Comparison of ENCODE assay signal across 24 cellular contexts in the genomic region with DNA sequence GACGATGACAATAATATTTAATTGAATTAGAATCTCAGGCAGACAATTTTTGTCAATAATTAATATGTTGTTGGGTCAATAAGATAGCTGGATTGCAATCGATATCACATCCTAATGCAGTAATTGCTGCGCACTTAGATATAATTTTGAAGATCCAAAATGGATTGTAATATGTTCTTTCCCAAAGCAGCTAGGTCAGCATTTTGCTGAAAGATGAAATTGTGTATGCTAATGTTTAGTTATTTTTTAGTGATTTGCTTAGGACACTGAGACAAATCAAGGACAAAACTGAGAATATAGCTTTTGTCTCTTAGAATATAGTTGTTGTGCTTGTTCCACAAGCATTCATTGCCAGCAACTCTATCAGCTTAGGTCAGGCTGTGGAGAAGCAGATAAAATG.
"Had no signal": no experiment of that assay in that cellular context is flagged by ENCODE, and none has a peak within 500 bp of the region (broad histone marks: within the 10 kb centered on the region; RNA-seq: fewer than 3 reads in every experiment).

No MANE protein-coding gene starts in this region.

- H3K27ac ChIP-seq: coronary artery, dorsolateral prefrontal cortex, esophagus muscularis mucosa, foreskin keratinocyte, gastroesophageal sphincter, heart right ventricle, left lung, lower lobe of right lung had no signal

- H3K36me3 ChIP-seq: esophagus muscularis mucosa, gastroesophageal sphincter, heart right ventricle, left lung, lower lobe of right lung had no signal

- H3K27me3 ChIP-seq: esophagus muscularis mucosa, foreskin keratinocyte, gastroesophageal sphincter, heart right ventricle, left lung had no signal

- H3K4me3 ChIP-seq: coronary artery, dorsolateral prefrontal cortex, esophagus muscularis mucosa, gastroesophageal sphincter, heart right ventricle, left lung, lower lobe of right lung, mucosa of descending colon had no signal

- H3K9me3 ChIP-seq: esophagus muscularis mucosa, gastroesophageal sphincter, left lung, lower lobe of right lung had no signal

- FAIRE-seq: endothelial cell of umbilical vein, frontal cortex, islet of Langerhans, keratinocyte had no signal

- DNase-seq: dermis blood vessel endothelial cell; dorsolateral prefrontal cortex; effector CD4-positive, alpha-beta T cell; effector memory CD4-positive, alpha-beta T cell; foreskin keratinocyte; glutamatergic neuron; head of caudate nucleus; heart right ventricle; hippocampal formation; left cardiac atrium; left lung; left ventricle myocardium superior; lower lobe of right lung; mesenchymal stem cell; mucosa of descending colon; naive B cell; naive thymus-derived CD8-positive, alpha-beta T cell had no signal

- H3K4me1 ChIP-seq: esophagus muscularis mucosa, foreskin keratinocyte, gastroesophageal sphincter, heart right ventricle, left lung, lower lobe of right lung had no signal

- ATAC-seq: foreskin keratinocyte; gastroesophageal sphincter; heart right ventricle; left cardiac atrium; left lung; left ventricle myocardium superior; lower lobe of right lung; mucosa of descending colon; naive thymus-derived CD8-positive, alpha-beta T cell had no signal
